Comparison of ENCODE assay signal across 11 cellular contexts in the genomic region with DNA sequence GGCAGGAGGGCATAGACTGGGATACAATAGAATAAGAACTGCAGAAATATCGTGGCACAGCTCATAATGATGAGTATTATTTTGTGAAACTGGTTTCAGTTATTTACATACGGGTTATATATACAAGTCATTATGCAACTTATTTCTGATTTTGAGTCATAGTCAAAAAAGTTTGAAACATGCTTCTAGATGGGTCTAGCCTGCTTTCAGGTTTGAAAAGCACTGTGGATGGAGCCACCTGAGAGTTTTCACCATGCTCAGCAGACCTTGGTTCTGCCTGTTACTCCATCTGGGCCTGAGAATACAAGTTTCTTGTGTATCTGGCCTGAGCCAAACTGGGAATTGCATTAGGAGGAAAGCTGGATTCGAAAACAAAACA. TPM values are rescaled to one million over a fixed set of nuclear protein-coding genes. Genes with fewer than 3 reads are reported as not detected.
DNase-seq lines count a peak whose midpoint lies in the region; ATAC-seq, FAIRE-seq and TF ChIP-seq lines count a peak whose summit lies in the region.
"Had no signal": no experiment of that assay in that cellular context is flagged by ENCODE, and none has a peak within 500 bp of the region (broad histone marks: within the 10 kb centered on the region; RNA-seq: fewer than 3 reads in every experiment).

No MANE protein-coding gene starts in this region.

- no peaks in the 10 kb centered on the region for H3K27me3 Mint-ChIP-seq in dendritic cell treated with granulocyte-macrophage colony-stimulating factor and Interleukin-4, amounts not matched to agents 40 ng/mL and 50 ng/mL, for 4 days

- H3K27ac ChIP-seq in uterus, result no peak overlapping the region
- no peak overlapping the region for H3K27ac ChIP-seq in right lobe of liver
- H3K27ac ChIP-seq: thoracic aorta had no signal

- TF ChIP-seq POLR2A in uterus (IDR thresholded peaks at IDR 0.05) (no peak), right lobe of liver (IDR thresholded peaks at IDR 0.05) (no peak)

- WGBS in right lobe of liver (ENCODE audit: insufficient coverage, low coverage, low lambda C conversion rate, missing lambda C conversion rate), result 35% methylated on average over 3 of the region's 3 CpGs

- H3K4me1 ChIP-seq in uterus (no peaks in the 10 kb centered on the region), right lobe of liver (no peaks in the 10 kb centered on the region)

- H3K36me3 ChIP-seq in uterus, result no peaks in the 10 kb centered on the region
- peaks cover 0 to 9% (median 0%) of the 10 kb centered on the region in 4 donors for H3K36me3 ChIP-seq in right lobe of liver
- H3K36me3 ChIP-seq: thoracic aorta had no signal

- H3K9me3 ChIP-seq in uterus (no peaks in the 10 kb centered on the region), right lobe of liver (no peaks in the 10 kb centered on the region)
- H3K9me3 ChIP-seq: thoracic aorta had no signal

- H3K4me1 Mint-ChIP-seq in dendritic cell treated with granulocyte-macrophage colony-stimulating factor and Interleukin-4, amounts not matched to agents 40 ng/mL and 50 ng/mL, for 4 days (ENCODE audit: low read depth), result peaks cover 98% of the 10 kb centered on the region

- intact Hi-C loops in dendritic cell treated with granulocyte-macrophage colony-stimulating factor and Interleukin-4, amounts not matched to agents 40 ng/mL and 50 ng/mL, for 4 days (cut with micrococcal nuclease), result no loop called here
- intact Hi-C loops in uterus (cut with DNase I; ENCODE audit: low total_unique reads), result no loop called here
- intact Hi-C loops in right lobe of liver (cut with DNase I), result no loop called here

- no peaks in the 10 kb centered on the region for H3K9me3 Mint-ChIP-seq in dendritic cell treated with granulocyte-macrophage colony-stimulating factor and Interleukin-4, amounts not matched to agents 40 ng/mL and 50 ng/mL, for 4 days

- ATAC-seq in GM18520 (IDR thresholded peaks at IDR 0.05; ENCODE audit: unreplicated experiment) (peak; percentile 75), GM21447 (IDR thresholded peaks at IDR 0.05; ENCODE audit: unreplicated experiment) (peak; percentile 76), HG03196 (IDR thresholded peaks at IDR 0.05; ENCODE audit: unreplicated experiment) (peak; percentile 49), right lobe of liver (no peak)

- H3K4me3 ChIP-seq in uterus, result no peak overlapping the region
- no peak overlapping the region for H3K4me3 ChIP-seq in right lobe of liver
- H3K4me3 ChIP-seq: thoracic aorta had no signal

- DNase-seq in uterus, result no peak
- no peak for DNase-seq in T-helper 9 cell
- no peak for DNase-seq in urothelium cell line (ENCODE audit: low spot score)
- no peak for DNase-seq in right lobe of liver
- DNase-seq: NCI-H2107 had no signal

- H3K27me3 ChIP-seq in uterus, result no peaks in the 10 kb centered on the region
- H3K27me3 ChIP-seq in right lobe of liver, result no peaks in the 10 kb centered on the region

- peaks cover 84% of the 10 kb centered on the region for H3K36me3 Mint-ChIP-seq in dendritic cell treated with granulocyte-macrophage colony-stimulating factor and Interleukin-4, amounts not matched to agents 40 ng/mL and 50 ng/mL, for 4 days (ENCODE audit: low read depth)

- H3K27ac Mint-ChIP-seq in dendritic cell treated with granulocyte-macrophage colony-stimulating factor and Interleukin-4, amounts not matched to agents 40 ng/mL and 50 ng/mL, for 4 days, result peak overlapping the region; percentile 92

- TF ChIP-seq CTCF in uterus (IDR thresholded peaks at IDR 0.05) (no peak), right lobe of liver (IDR thresholded peaks at IDR 0.05) (no peak)

- no peak for FAIRE-seq in urothelium cell line (lab: Jason Lieb, UNC)

- peak overlapping the region; percentile 49 for H3K4me3 Mint-ChIP-seq in dendritic cell treated with granulocyte-macrophage colony-stimulating factor and Interleukin-4, amounts not matched to agents 40 ng/mL and 50 ng/mL, for 4 days

RNA-seq across cellular contexts. Expression of a gene that starts 12.0 kb away (rescaled TPM):
- total RNA-seq in uterus (10 to 100 TPM in 3 of 4 donors, 1 to 10 TPM in 1; 6.8 to 45.9 (median 11.1) TPM), right lobe of liver (10 to 100 TPM in 2 of 6 experiments, 1 to 10 TPM in 4; 4.9 to 17.9 (median 7.4) TPM)
- total RNA-seq: lung microvascular endothelial cell had no signal

Comparison
In these comparisons a context has a peak if more than half of its experiments do, and no peak if none do; other contexts are left out.
1. ATAC-seq: peak in GM18520 (single experiment), GM21447 (single experiment) and HG03196 (single experiment); none in right lobe of liver (0 of 4).